In genomic region chr9:87386490-87386889, GRCh38 we compare ENCODE assay signal across 26 cellular contexts.
DNase-seq lines count a peak whose midpoint lies in the region; FAIRE-seq and TF ChIP-seq lines count a peak whose summit lies in the region.
"Had no signal": no experiment of that assay in that cellular context is flagged by ENCODE, and none has a peak within 500 bp of the region (broad histone marks: within the 10 kb centered on the region; RNA-seq: fewer than 3 reads in every experiment).

No MANE protein-coding gene starts in this region.

- H2AFZ ChIP-seq in PC-9 (no peak overlapping the region), H1 (ENCODE audit: low read length) (no peak overlapping the region)

- no peaks in the 10 kb centered on the region for H3K27me3 ChIP-seq in PC-9 (ENCODE audit: insufficient read depth, low read depth)
- no peaks in the 10 kb centered on the region for H3K27me3 ChIP-seq in H1 (replicated peaks in 1 of 4; ENCODE audit: control insufficient read depth in 3 of 4, extremely low read depth in 1 of 4, insufficient read depth in 3 of 4, low read length in 3 of 4)
- H3K27me3 ChIP-seq: sigmoid colon, transverse colon had no signal

- no peaks in the 10 kb centered on the region for H3K36me3 ChIP-seq in PC-9 (ENCODE audit: low read depth)
- no peaks in the 10 kb centered on the region; a peak in 1 of 8 replicates for H3K36me3 ChIP-seq in H1 (ENCODE audit: control insufficient read depth in 2 of 4, insufficient read depth in 4 of 4, low read length in 3 of 4)
- H3K36me3 ChIP-seq: sigmoid colon, transverse colon had no signal

- peak overlapping the region; percentile 20; the same call in 1 of the 2 replicates for H3K4me2 ChIP-seq in PC-9
- no peak overlapping the region for H3K4me2 ChIP-seq in H1 (ENCODE audit: insufficient read depth in 1 of 2, low read depth in 2 of 2, low read length in 2 of 2)

- H2BK12ac ChIP-seq in H1 (ENCODE audit: low read depth, low read length), result 0 out of 2 replicates have a peak overlapping the region, but pooled peaks have one; percentile 10

- no peaks in the 10 kb centered on the region for H4K20me1 ChIP-seq in PC-9 (ENCODE audit: insufficient read depth)
- H4K20me1 ChIP-seq in H1 (replicated peaks in 1 of 2; ENCODE audit: control insufficient read depth in 1 of 2, insufficient read depth in 2 of 2, low read length in 2 of 2), result no peaks in the 10 kb centered on the region

- peaks cover 22% of the 10 kb centered on the region; the same call in 1 of the 2 replicates for H3F3A ChIP-seq in PC-9 (ENCODE audit: insufficient read depth, low read depth)

- H3K4me3 Mint-ChIP-seq in osteocyte (ENCODE audit: unreplicated experiment), result no peak overlapping the region
- H3K4me3 Mint-ChIP-seq: activated B cell treated with CpG ODN at 0.5 μM for 24 hours; activated CD4-positive, alpha-beta memory T cell treated with anti-CD3 and anti-CD28 coated beads, Interleukin-2, amount 10 ng/mL, durations not matched to agents 7 days and 5 days; activated naive CD8-positive, alpha-beta T cell treated with anti-CD3 and anti-CD28 coated beads, Interleukin-2, amount 10 ng/mL, durations not matched to agents 7 days and 5 days; brain; nephron progenitor cell had no signal

- POLR2A ChIA-PET in PC-9 (lab: Charles Lee; ENCODE audit: unreplicated experiment), result no interaction called here
- POLR2A ChIA-PET in H1 (lab: Charles Lee; ENCODE audit: partially characterized antibody), result interaction anchor here (1.3 kb wide), 1 partner anchor 21 kb away, joined by 6 read pairs; no protein-coding TSS in a partner anchor

- no peak overlapping the region for H2BK5ac ChIP-seq in H1 (ENCODE audit: low read depth, low read length)

- H3K4me1 ChIP-seq in PC-9 (replicated peaks; ENCODE audit: insufficient read depth), result peaks cover 51% of the 10 kb centered on the region
- peaks cover 0 to 7% (median 4%) of the 10 kb centered on the region in 4 experiments; a peak in 5 of 7 replicates for H3K4me1 ChIP-seq in H1 (replicated peaks in 1 of 4; ENCODE audit: control insufficient read depth in 3 of 4, insufficient read depth in 4 of 4, low read length in 3 of 4)
- H3K4me1 ChIP-seq: transverse colon had no signal

- H2BK20ac ChIP-seq in H1 (ENCODE audit: low read length), result peak overlapping the region; percentile 69

- H3K79me2 ChIP-seq in PC-9 (ENCODE audit: low read depth) (no peaks in the 10 kb centered on the region), H1 (ENCODE audit: control insufficient read depth in 1 of 2, insufficient read depth in 2 of 2, low read length in 2 of 2) (no peaks in the 10 kb centered on the region)

- H2BK15ac ChIP-seq in H1 (ENCODE audit: low read length), result 0 out of 2 replicates have a peak overlapping the region, but pooled peaks have one; percentile 34

- H3K4me3 ChIP-seq in PC-9 (no peak overlapping the region), H1 (ENCODE audit: extremely low read depth in 1 of 4, insufficient read depth in 2 of 4, low read depth in 3 of 4, low read length in 4 of 4) (no peak overlapping the region)
- H3K4me3 ChIP-seq: sigmoid colon, transverse colon had no signal

- DNase-seq in HT-29 (ENCODE audit: low spot score) (peak; percentile 29), PC-9 (peak; percentile 40 to 84), H1 (ENCODE audit: low read depth in 1 of 2, low spot score in 2 of 2) (no peak), osteocyte (ENCODE audit: extremely low spot score, unreplicated experiment) (no peak), amniotic stem cell (lab: John Stamatoyannopoulos, UW) (no peak), CD1c-positive myeloid dendritic cell (ENCODE audit: extremely low spot score) (no peak), foreskin melanocyte (no peak), occipital lobe (lab: John Stamatoyannopoulos, UW) (no peak)
- DNase-seq: activated B cell treated with CpG ODN at 0.5 μM for 24 hours; activated CD4-positive, alpha-beta memory T cell treated with anti-CD3 and anti-CD28 coated beads, Interleukin-2, amount 10 ng/mL, durations not matched to agents 7 days and 5 days; activated naive CD8-positive, alpha-beta T cell treated with anti-CD3 and anti-CD28 coated beads, Interleukin-2, amount 10 ng/mL, durations not matched to agents 7 days and 5 days; effector CD8-positive, alpha-beta T cell; left ventricle myocardium superior; MV-4-11; NCI-H1694; NCI-H524 treated with DMSO at 0.1 percent for 48 hours; nephron progenitor cell; posterior cingulate gyrus; sigmoid colon; stimulated activated CD8-positive, alpha-beta memory T cell treated with anti-CD3 and anti-CD28 coated beads, Interleukin-4, amount 100 ng/mL, for 48 hours; T1000; transverse colon had no signal

- TF ChIP-seq EP300 in H1 (IDR thresholded peaks at IDR 0.05; ENCODE audit: borderline replicate concordance in 1 of 2, low read depth in 2 of 2, low read length in 2 of 2), result no peak

- no TSS peak for BruUV-seq in PC-9 (replicated peaks; lab: Mats Ljungman, UMichigan)

- CTCF ChIA-PET in PC-9 (lab: Charles Lee), result interaction anchor here (1.0 kb wide), 2 partner anchors 42 to 113 kb away, joined by 3 to 15 read pairs; no protein-coding TSS in a partner anchor
- CTCF ChIA-PET in H1 (lab: Charles Lee; ENCODE audit: partially characterized antibody), result interaction anchor here (0.6 to 1.4 kb wide), 3 partner anchors 12 to 36 kb away, joined by 3 to 6 read pairs (median 4); no protein-coding TSS in a partner anchor

- TF ChIP-seq POLR2A in H1 (IDR thresholded peaks at IDR 0.05; ENCODE audit: control extremely low read depth in 1 of 2, low read depth in 2 of 2, low read length in 2 of 2), result no peak

- no peak overlapping the region for H3K9ac ChIP-seq in H1 (replicated peaks in 1 of 4; ENCODE audit: extremely low read depth in 1 of 4, low read depth in 3 of 4, low read length in 3 of 4)

- H3K36me3 Mint-ChIP-seq in osteocyte (ENCODE audit: unreplicated experiment), result no peaks in the 10 kb centered on the region
- H3K36me3 Mint-ChIP-seq: activated naive CD8-positive, alpha-beta T cell treated with anti-CD3 and anti-CD28 coated beads, Interleukin-2, amount 10 ng/mL, durations not matched to agents 7 days and 5 days; brain had no signal

- no peak overlapping the region for H3K14ac ChIP-seq in H1 (ENCODE audit: insufficient read length)

- no peak overlapping the region for H3K56ac ChIP-seq in H1 (replicated peaks; ENCODE audit: insufficient read length, low read depth, low read length)

- H3K23me2 ChIP-seq in H1 (ENCODE audit: low read depth, low read length), result no peaks in the 10 kb centered on the region

- peak overlapping the region; percentile 49 for H3K4ac ChIP-seq in H1 (replicated peaks; ENCODE audit: insufficient read length, low read depth, low read length)

- no peaks in the 10 kb centered on the region for H3K9me3 Mint-ChIP-seq in osteocyte (ENCODE audit: unreplicated experiment)
- H3K9me3 Mint-ChIP-seq: activated B cell treated with CpG ODN at 0.5 μM for 24 hours; activated naive CD8-positive, alpha-beta T cell treated with anti-CD3 and anti-CD28 coated beads, Interleukin-2, amount 10 ng/mL, durations not matched to agents 7 days and 5 days; nephron progenitor cell had no signal

- H2BK120ac ChIP-seq in H1 (replicated peaks; ENCODE audit: low read depth, low read length), result peak overlapping the region; percentile 63

- H4K5ac ChIP-seq in H1 (ENCODE audit: insufficient read length, low read depth, low read length), result no peak overlapping the region

- TF ChIP-seq RAD21 in H1 (IDR thresholded peaks at IDR 0.05 in 1 of 2, conservative IDR thresholded peaks at IDR 0.05 in 1 of 2; ENCODE audit: low read depth in 2 of 2, low read length in 2 of 2), result no peak

- no peak for FAIRE-seq in H1 (lab: Jason Lieb, UNC)
- FAIRE-seq: D721Med had no signal

- H2AK5ac ChIP-seq in H1 (ENCODE audit: low read depth, low read length), result no peak overlapping the region

- no peak overlapping the region; the same call in 1 of the 2 replicates for H3K27ac ChIP-seq in PC-9
- no peak overlapping the region for H3K27ac ChIP-seq in H1 (ENCODE audit: low read depth, low read length)
- H3K27ac ChIP-seq: C4-2B, RWPE1, sigmoid colon, transverse colon had no signal

- no peak overlapping the region for H4K8ac ChIP-seq in H1 (ENCODE audit: extremely low read depth, insufficient read depth, low read length)

- H4K91ac ChIP-seq in H1 (replicated peaks; ENCODE audit: insufficient read length, low read length), result no peak overlapping the region

- peak overlapping the region; percentile 43; the same call in 1 of the 2 replicates for H3K18ac ChIP-seq in H1 (ENCODE audit: extremely low read depth, low read length)

- H3K27me3 Mint-ChIP-seq in osteocyte (ENCODE audit: unreplicated experiment), result no peaks in the 10 kb centered on the region
- H3K27me3 Mint-ChIP-seq: activated CD4-positive, alpha-beta memory T cell treated with anti-CD3 and anti-CD28 coated beads, Interleukin-2, amount 10 ng/mL, durations not matched to agents 7 days and 5 days; activated naive CD8-positive, alpha-beta T cell treated with anti-CD3 and anti-CD28 coated beads, Interleukin-2, amount 10 ng/mL, durations not matched to agents 7 days and 5 days; brain had no signal

- WGBS in H1 (ENCODE audit: extremely low coverage in 1 of 2, insufficient coverage in 1 of 2, insufficient read length in 1 of 2, insufficient replicate concordance in 2 of 2, low coverage in 1 of 2, low lambda C conversion rate in 2 of 2, missing lambda C conversion rate in 1 of 2), 2 experiments, result 84% methylated on average over 2 of the region's 2 CpGs; no CpG with 5 or more reads in 1 of the 2 experiments

- H3K27ac Mint-ChIP-seq in osteocyte (ENCODE audit: unreplicated experiment), result peak overlapping the region; percentile 66
- H3K27ac Mint-ChIP-seq: activated B cell treated with CpG ODN at 0.5 μM for 24 hours; activated CD4-positive, alpha-beta memory T cell treated with anti-CD3 and anti-CD28 coated beads, Interleukin-2, amount 10 ng/mL, durations not matched to agents 7 days and 5 days; activated naive CD8-positive, alpha-beta T cell treated with anti-CD3 and anti-CD28 coated beads, Interleukin-2, amount 10 ng/mL, durations not matched to agents 7 days and 5 days; nephron progenitor cell had no signal

- H3K23ac ChIP-seq in H1 (ENCODE audit: insufficient read length), result no peak overlapping the region

- intact Hi-C loops in PC-9 (cut with micrococcal nuclease; ENCODE audit: unreplicated experiment), result loop anchor here (5.0 kb wide), 1 partner anchor 41 kb away; no protein-coding TSS in a partner anchor

- no peaks in the 10 kb centered on the region for H3K79me1 ChIP-seq in H1 (ENCODE audit: low read depth, low read length)

- H3K9me3 ChIP-seq in PC-9 (ENCODE audit: insufficient read depth, low read depth) (no peaks in the 10 kb centered on the region), H1 (ENCODE audit: insufficient read depth in 2 of 2, low read depth in 1 of 2, low read length in 1 of 2) (no peaks in the 10 kb centered on the region)
- H3K9me3 ChIP-seq: sigmoid colon, transverse colon had no signal

- no peaks in the 10 kb centered on the region for H3K9me2 ChIP-seq in PC-9 (ENCODE audit: insufficient read depth)

- H3K4me1 Mint-ChIP-seq in osteocyte (ENCODE audit: unreplicated experiment), result peaks cover 76% of the 10 kb centered on the region
- H3K4me1 Mint-ChIP-seq: activated B cell treated with CpG ODN at 0.5 μM for 24 hours; activated CD4-positive, alpha-beta memory T cell treated with anti-CD3 and anti-CD28 coated beads, Interleukin-2, amount 10 ng/mL, durations not matched to agents 7 days and 5 days; activated naive CD8-positive, alpha-beta T cell treated with anti-CD3 and anti-CD28 coated beads, Interleukin-2, amount 10 ng/mL, durations not matched to agents 7 days and 5 days had no signal

- TF ChIP-seq CTCF in PC-9 (conservative IDR thresholded peaks at IDR 0.05) (no peak), H1 (IDR thresholded peaks at IDR 0.05; ENCODE audit: control extremely low read depth in 1 of 3, insufficient read depth in 1 of 3, low read depth in 1 of 3, low read length in 3 of 3) (no peak), osteocyte (IDR thresholded peaks at IDR 0.05) (no peak)

Comparison
In these comparisons a context has a peak if more than half of its experiments do, and no peak if none do; other contexts are left out.
1. DNase-seq: peak in HT-29 (single experiment) and PC-9 (2 of 2); none in H1 (0 of 2), osteocyte (single experiment), amniotic stem cell (single experiment), CD1c-positive myeloid dendritic cell (single experiment), foreskin melanocyte (single experiment) and occipital lobe (single experiment).